ENCODE assay signal across 1 cellular context in genomic region chr21:46598563-46599250, GRCh38.
TF ChIP-seq lines count a peak whose summit lies in the region.

No MANE protein-coding gene starts in this region.

TF ChIP-seq in HepG2, 621 proteins besides CTCF, POLR2A, EP300 and RAD21:
- TF ChIP-seq GRHL1 (CRISPR knock-in tag; conservative IDR thresholded peaks at IDR 0.05) (no peak), CHD4 (IDR thresholded peaks at IDR 0.05; ENCODE audit: borderline replicate concordance, low read length) (no peak), ZNF768 (CRISPR knock-in tag; IDR thresholded peaks at IDR 0.05) (no peak), ZNF577 (CRISPR knock-in tag; IDR thresholded peaks at IDR 0.05; ENCODE audit: borderline replicate concordance, low read depth) (no peak), ZNF382 (CRISPR knock-in tag; IDR thresholded peaks at IDR 0.05; ENCODE audit: borderline replicate concordance) (no peak), ZNF264 (CRISPR knock-in tag; IDR thresholded peaks at IDR 0.05) (no peak), ARNT2 (CRISPR knock-in tag; IDR thresholded peaks at IDR 0.05; ENCODE audit: low read depth) (no peak), ZNF772 (CRISPR knock-in tag; IDR thresholded peaks at IDR 0.05) (no peak), ARID2 (CRISPR knock-in tag; IDR thresholded peaks at IDR 0.05; ENCODE audit: borderline replicate concordance) (no peak), HDAC2 (CRISPR knock-in tag; IDR thresholded peaks at IDR 0.05) (no peak), ZNF616 (CRISPR knock-in tag; IDR thresholded peaks at IDR 0.05; ENCODE audit: low read depth) (no peak), ZNF207 (IDR thresholded peaks at IDR 0.05; ENCODE audit: borderline replicate concordance) (no peak)
